ENCODE assay signal across 8 cellular contexts in the genomic region with DNA sequence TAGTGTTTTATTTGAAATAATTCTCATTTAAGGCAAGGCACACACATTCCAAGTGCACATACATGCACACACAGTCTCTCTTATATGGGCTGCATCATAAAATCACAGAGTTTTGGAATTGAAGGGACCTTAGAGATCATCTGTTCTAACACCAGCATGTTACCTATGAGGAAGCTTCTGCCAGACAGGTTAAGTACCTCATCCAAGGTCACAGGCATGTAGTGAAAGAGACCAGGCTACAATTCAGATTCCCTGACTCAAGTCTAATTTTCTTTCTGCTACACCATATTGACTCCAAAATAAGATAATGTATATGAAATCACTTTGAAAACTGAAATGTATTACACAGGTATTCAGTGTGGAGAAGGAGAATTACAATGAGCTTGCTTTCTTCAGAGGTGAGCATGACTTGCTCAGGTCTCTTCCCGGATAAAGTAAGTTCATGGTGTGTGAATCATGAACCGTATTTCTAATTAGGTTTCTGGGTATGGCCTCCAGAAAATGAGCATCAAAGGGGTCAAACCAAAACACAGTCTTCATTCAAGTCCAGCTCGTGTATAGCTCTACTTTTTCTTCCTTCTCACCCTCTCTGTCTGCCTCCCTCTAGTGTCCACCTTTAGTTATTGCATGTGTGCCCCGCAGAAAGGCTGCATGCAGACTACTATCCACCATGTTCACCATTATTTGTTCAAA.
DNase-seq lines count a peak whose midpoint lies in the region; ATAC-seq lines count a peak whose summit lies in the region.

No MANE protein-coding gene starts in this region.

- H3K27ac ChIP-seq in effector memory CD4-positive, alpha-beta T cell (ENCODE audit: insufficient read depth, low read length, poor library complexity, severe bottlenecking) = no peak overlapping the region

- H3K4me3 ChIP-seq in effector memory CD4-positive, alpha-beta T cell (ENCODE audit: insufficient read depth, low read depth, low read length, poor library complexity, severe bottlenecking) = no peak overlapping the region

- H3K4me3 Mint-ChIP-seq in stimulated activated effector memory CD8-positive, alpha-beta T cell treated with anti-CD3 and anti-CD28 coated beads, Interleukin-12 subunit alpha, Interleukin-12 subunit beta, amount 100 ng/mL, for 72 hours = no peak overlapping the region

- H3K27ac Mint-ChIP-seq in stimulated activated effector memory CD8-positive, alpha-beta T cell treated with anti-CD3 and anti-CD28 coated beads, Interleukin-12 subunit alpha, Interleukin-12 subunit beta, amount 100 ng/mL, for 72 hours = no peak overlapping the region

- peak; percentile 80 for ATAC-seq in HG03342 (IDR thresholded peaks at IDR 0.05; ENCODE audit: unreplicated experiment)
- peak; percentile 79 for ATAC-seq in stimulated activated effector memory CD8-positive, alpha-beta T cell treated with anti-CD3 and anti-CD28 coated beads, Interleukin-12 subunit alpha, Interleukin-12 subunit beta, amount 100 ng/mL, for 72 hours

- peaks cover 5% of the 10 kb centered on the region for H3K4me1 ChIP-seq in effector memory CD4-positive, alpha-beta T cell (ENCODE audit: control insufficient read depth, insufficient read depth, low read length, poor library complexity, severe bottlenecking)

- peaks cover 7% of the 10 kb centered on the region for H3K4me1 Mint-ChIP-seq in stimulated activated effector memory CD8-positive, alpha-beta T cell treated with anti-CD3 and anti-CD28 coated beads, Interleukin-12 subunit alpha, Interleukin-12 subunit beta, amount 100 ng/mL, for 72 hours

- H3K9me3 ChIP-seq in effector memory CD4-positive, alpha-beta T cell (ENCODE audit: control insufficient read depth, low read length) = no peaks in the 10 kb centered on the region

- H3K27me3 ChIP-seq in effector memory CD4-positive, alpha-beta T cell (replicated peaks; ENCODE audit: control insufficient read depth, insufficient read depth, low read length, poor library complexity, severe bottlenecking) = no peaks in the 10 kb centered on the region

- DNase-seq in NCI-H2081 (lab: John Stamatoyannopoulos, UW) (peak; percentile 62 to 74), NCI-H2081 treated with DMSO at 0.1 percent for 48 hours (lab: John Stamatoyannopoulos, UW) (no peak), NCI-H526 (lab: John Stamatoyannopoulos, UW) (peak; percentile 51 to 71), mucosa of gallbladder (ENCODE audit: low spot score) (peak; percentile 59)
- DNase-seq in activated CD4-positive, alpha-beta T cell treated with anti-CD3 and anti-CD28 coated beads, Interleukin-2, amount 50 U/mL, for 4 hours = peak; percentile 47 to 54
- DNase-seq in effector memory CD4-positive, alpha-beta T cell = peak in 2 of 3 donors; percentile 29 to 43
- DNase-seq in stimulated activated effector memory CD8-positive, alpha-beta T cell treated with anti-CD3 and anti-CD28 coated beads, Interleukin-12 subunit alpha, Interleukin-12 subunit beta, amount 100 ng/mL, for 72 hours (ENCODE audit: low spot score in 2 of 2) = peak; percentile 40 to 72

- no peaks in the 10 kb centered on the region for H3K9me3 Mint-ChIP-seq in stimulated activated effector memory CD8-positive, alpha-beta T cell treated with anti-CD3 and anti-CD28 coated beads, Interleukin-12 subunit alpha, Interleukin-12 subunit beta, amount 100 ng/mL, for 72 hours

- H3K36me3 Mint-ChIP-seq in stimulated activated effector memory CD8-positive, alpha-beta T cell treated with anti-CD3 and anti-CD28 coated beads, Interleukin-12 subunit alpha, Interleukin-12 subunit beta, amount 100 ng/mL, for 72 hours = no peaks in the 10 kb centered on the region

- H3K36me3 ChIP-seq in effector memory CD4-positive, alpha-beta T cell (ENCODE audit: control insufficient read depth, insufficient read depth, low read length) = no peaks in the 10 kb centered on the region
